Comparison of ENCODE assay signal across 28 cellular contexts in the genomic region with DNA sequence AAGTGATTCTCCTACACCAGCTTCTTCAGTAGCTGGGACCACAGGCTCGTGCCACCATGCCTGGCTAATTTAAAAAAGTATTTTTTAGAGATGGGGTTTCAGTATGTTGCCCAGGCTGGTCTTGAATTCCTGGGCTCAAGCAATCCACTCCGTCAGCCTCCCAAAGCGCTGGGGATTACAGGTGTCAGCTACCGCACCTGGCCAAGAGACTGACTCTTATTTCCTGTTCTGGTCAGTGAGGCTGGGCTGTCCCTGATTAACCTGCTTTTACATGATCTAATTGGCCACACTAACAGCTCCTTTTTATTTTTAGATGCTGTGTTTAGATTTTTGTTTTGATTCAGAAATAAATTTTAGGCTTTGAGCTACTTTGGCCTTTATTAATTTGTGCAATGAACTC.
A peak's percentile ranks its signal among the peaks of the same experiment; 100 is the strongest.
DNase-seq lines count a peak whose midpoint lies in the region; ATAC-seq and TF ChIP-seq lines count a peak whose summit lies in the region.
"Had no signal": no experiment of that assay in that cellular context is flagged by ENCODE, and none has a peak within 500 bp of the region (broad histone marks: within the 10 kb centered on the region; RNA-seq: fewer than 3 reads in every experiment).

No MANE protein-coding gene starts in this region.

- no peak for ATAC-seq in HG03095 (IDR thresholded peaks at IDR 0.05; ENCODE audit: unreplicated experiment)
- ATAC-seq: activated CD8-positive, alpha-beta T cell treated with anti-CD3 and anti-CD28 coated beads for 36 hours; activated T-helper 17 cell treated with anti-CD3 and anti-CD28 coated beads, Interleukin-2, amount 50 U/mL, for 72 hours; effector memory CD8-positive, alpha-beta T cell; stimulated activated naive CD8-positive, alpha-beta T cell treated with anti-CD3 and anti-CD28 coated beads, Interleukin-15, amount 100 ng/mL, for 72 hours had no signal

- H3K4me3 ChIP-seq in LNCaP clone FGC (ENCODE audit: low read depth, low read length), result no peak overlapping the region
- H3K4me3 ChIP-seq: BLaER1 treated with 17β-estradiol and CSF1 and Interleukin-3, amounts not matched to agents 10 nM and 100 nM; coronary artery; heart right ventricle; ovary; SK-N-MC; skin epidermis; uterus had no signal

- no peak overlapping the region for H3K4me3 Mint-ChIP-seq in MCF 10A (ENCODE audit: unreplicated experiment)
- H3K4me3 Mint-ChIP-seq: activated CD8-positive, alpha-beta T cell treated with anti-CD3 and anti-CD28 coated beads for 36 hours; activated naive CD4-positive, alpha-beta T cell treated with anti-CD3 and anti-CD28 coated beads, Interleukin-2, amount 50 U/mL, for 24 hours; activated T-helper 17 cell treated with anti-CD3 and anti-CD28 coated beads, Interleukin-2, amount 50 U/mL, for 72 hours; effector memory CD8-positive, alpha-beta T cell; stimulated activated naive CD8-positive, alpha-beta T cell treated with anti-CD3 and anti-CD28 coated beads, Interleukin-15, amount 100 ng/mL, for 72 hours had no signal

- H3K27me3 Mint-ChIP-seq in MCF 10A (ENCODE audit: insufficient read depth, unreplicated experiment), result peaks cover 56% of the 10 kb centered on the region
- H3K27me3 Mint-ChIP-seq: activated CD8-positive, alpha-beta T cell treated with anti-CD3 and anti-CD28 coated beads for 36 hours; activated naive CD4-positive, alpha-beta T cell treated with anti-CD3 and anti-CD28 coated beads, Interleukin-2, amount 50 U/mL, for 24 hours; activated T-helper 17 cell treated with anti-CD3 and anti-CD28 coated beads, Interleukin-2, amount 50 U/mL, for 72 hours; effector memory CD8-positive, alpha-beta T cell; stimulated activated naive CD8-positive, alpha-beta T cell treated with anti-CD3 and anti-CD28 coated beads, Interleukin-15, amount 100 ng/mL, for 72 hours had no signal

- no peak for TF ChIP-seq CTCF in LNCaP clone FGC (IDR thresholded peaks at IDR 0.05; ENCODE audit: control insufficient read depth, extremely low read depth, insufficient read depth)
- TF ChIP-seq CTCF in MCF 10A (IDR thresholded peaks at IDR 0.05; ENCODE audit: unreplicated experiment), result no peak

- POLR2A ChIA-PET in MCF 10A (lab: Yijun Ruan, JAX), result no interaction called here

- CTCF ChIA-PET in MCF 10A (lab: Yijun Ruan, JAX), result interaction anchor here (1.6 kb wide), 1 partner anchor 86 kb away, joined by 4 read pairs; no protein-coding TSS in a partner anchor

- no TSS peak for BruUV-seq in MCF 10A (replicated peaks; lab: Mats Ljungman, UMichigan)

- no peak overlapping the region for H3K27ac Mint-ChIP-seq in MCF 10A (ENCODE audit: low read depth, unreplicated experiment)
- H3K27ac Mint-ChIP-seq: activated CD8-positive, alpha-beta T cell treated with anti-CD3 and anti-CD28 coated beads for 36 hours; activated naive CD4-positive, alpha-beta T cell treated with anti-CD3 and anti-CD28 coated beads, Interleukin-2, amount 50 U/mL, for 24 hours; activated T-helper 17 cell treated with anti-CD3 and anti-CD28 coated beads, Interleukin-2, amount 50 U/mL, for 72 hours; effector memory CD8-positive, alpha-beta T cell; stimulated activated naive CD8-positive, alpha-beta T cell treated with anti-CD3 and anti-CD28 coated beads, Interleukin-15, amount 100 ng/mL, for 72 hours had no signal

- peak; percentile 8 for DNase-seq in LNCaP clone FGC (ENCODE audit: low read depth)
- peak; percentile 65 for DNase-seq in NCI-H2029 (lab: John Stamatoyannopoulos, UW)
- DNase-seq in NCI-H748 (lab: John Stamatoyannopoulos, UW; ENCODE audit: unreplicated experiment), result peak; percentile 89
- peak; percentile 35 for DNase-seq in cerebellum (ENCODE audit: low spot score)
- no peak for DNase-seq in activated naive CD4-positive, alpha-beta T cell treated with Interleukin-2 at 50 U/mL for 16 hours
- DNase-seq in MCF 10A (ENCODE audit: unreplicated experiment), result no peak
- DNase-seq in NCI-H2227 treated with DMSO at 0.1 percent for 48 hours (lab: John Stamatoyannopoulos, UW), result no peak
- DNase-seq: activated CD4-positive, alpha-beta T cell treated with anti-CD3 and anti-CD28 coated beads for 1 hour; activated CD8-positive, alpha-beta T cell treated with anti-CD3 and anti-CD28 coated beads for 36 hours; Caco-2; effector memory CD8-positive, alpha-beta T cell; GOT3; Kasumi-1; mammary epithelial cell; ovary; retina; stimulated activated CD4-positive, alpha-beta T cell treated with anti-CD3 and anti-CD28 coated beads, Interleukin-1b, Interleukin-23, amount 100 ng/mL, for 48 hours; stimulated activated CD8-positive, alpha-beta memory T cell treated with anti-CD3 and anti-CD28 coated beads, Interleukin-4, amount 100 ng/mL, for 48 hours; stimulated activated naive CD8-positive, alpha-beta T cell treated with anti-CD3 and anti-CD28 coated beads, Interleukin-15, amount 100 ng/mL, for 72 hours; uterus had no signal

- no peaks in the 10 kb centered on the region for H3K4me1 Mint-ChIP-seq in MCF 10A (ENCODE audit: insufficient read depth, unreplicated experiment)
- H3K4me1 Mint-ChIP-seq: activated naive CD4-positive, alpha-beta T cell treated with anti-CD3 and anti-CD28 coated beads, Interleukin-2, amount 50 U/mL, for 24 hours; activated T-helper 17 cell treated with anti-CD3 and anti-CD28 coated beads, Interleukin-2, amount 50 U/mL, for 72 hours; stimulated activated naive CD8-positive, alpha-beta T cell treated with anti-CD3 and anti-CD28 coated beads, Interleukin-15, amount 100 ng/mL, for 72 hours had no signal

- H3K36me3 Mint-ChIP-seq in MCF 10A (ENCODE audit: insufficient read depth, unreplicated experiment), result no peaks in the 10 kb centered on the region
- H3K36me3 Mint-ChIP-seq: activated naive CD4-positive, alpha-beta T cell treated with anti-CD3 and anti-CD28 coated beads, Interleukin-2, amount 50 U/mL, for 24 hours had no signal

- H3K9me3 Mint-ChIP-seq in MCF 10A (ENCODE audit: unreplicated experiment), result no peaks in the 10 kb centered on the region
- H3K9me3 Mint-ChIP-seq: activated T-helper 17 cell treated with anti-CD3 and anti-CD28 coated beads, Interleukin-2, amount 50 U/mL, for 72 hours; stimulated activated naive CD8-positive, alpha-beta T cell treated with anti-CD3 and anti-CD28 coated beads, Interleukin-15, amount 100 ng/mL, for 72 hours had no signal

- intact Hi-C loops in MCF 10A (cut with micrococcal nuclease), result no loop called here

Comparison
In these comparisons a context has a peak if more than half of its experiments do, and no peak if none do; other contexts are left out.
1. DNase-seq: peak in LNCaP clone FGC (single experiment), NCI-H2029 (single experiment), NCI-H748 (single experiment) and cerebellum (single experiment); none in activated naive CD4-positive, alpha-beta T cell treated with Interleukin-2 at 50 U/mL for 16 hours (single experiment), MCF 10A (single experiment) and NCI-H2227 treated with DMSO at 0.1 percent for 48 hours (single experiment).